In genomic region chr1:116570358-116571214, GRCh38 we compare ENCODE assay signal across 8 cellular contexts. TPM values are rescaled to one million over a fixed set of nuclear protein-coding genes. Genes with fewer than 3 reads are reported as not detected.
DNase-seq lines count a peak whose midpoint lies in the region; ATAC-seq and TF ChIP-seq lines count a peak whose summit lies in the region.

A gene with protein sequence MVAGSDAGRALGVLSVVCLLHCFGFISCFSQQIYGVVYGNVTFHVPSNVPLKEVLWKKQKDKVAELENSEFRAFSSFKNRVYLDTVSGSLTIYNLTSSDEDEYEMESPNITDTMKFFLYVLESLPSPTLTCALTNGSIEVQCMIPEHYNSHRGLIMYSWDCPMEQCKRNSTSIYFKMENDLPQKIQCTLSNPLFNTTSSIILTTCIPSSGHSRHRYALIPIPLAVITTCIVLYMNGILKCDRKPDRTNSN (minus strand): TSS chr1:116571026. CDS start chr1:116570972, 54 bp downstream.

- peak; percentile 82 for TF ChIP-seq CTCF in GM13977 (IDR thresholded peaks at IDR 0.05; ENCODE audit: extremely low read depth, insufficient read depth, missing control alignments)
- TF ChIP-seq CTCF in ascending aorta (IDR thresholded peaks at IDR 0.05), result peak; percentile 73 to 81 (median 78)

- peak; percentile 61 for ATAC-seq in HG02642 (IDR thresholded peaks at IDR 0.05; ENCODE audit: poor library complexity, unreplicated experiment)

- peaks cover 57% of the 10 kb centered on the region for H3K4me1 Mint-ChIP-seq in T-helper 2 cell treated with Interferon-gamma antibody and Interleukin-4, amounts not matched to agents 5 μg/mL and 100 μg/mL, for 36 hours (ENCODE audit: low read depth)

- H3K27ac ChIP-seq in ascending aorta, result peak within 1 kb of the TSS; percentile 99 to 100

- no peaks in the 10 kb centered on the region for H3K27me3 Mint-ChIP-seq in T-helper 2 cell treated with Interferon-gamma antibody and Interleukin-4, amounts not matched to agents 5 μg/mL and 100 μg/mL, for 36 hours (ENCODE audit: low read depth)

- in situ Hi-C loops in GM13977 (cut with MboI; ENCODE audit: low pct_unique_long_range_greater_than_20kb, low sequenced_read_pairs, unreplicated experiment), result loop anchor here (25.0 kb wide), 1 partner anchor 492 kb away; the partner anchor contains the start of gene TTF2

- DNase-seq in GM13977 (ENCODE audit: low spot score), result peak; percentile 92
- DNase-seq in NCI-H1105 (lab: John Stamatoyannopoulos, UW), result peak; percentile 83
- peak; percentile 90 for DNase-seq in T-helper 2 cell treated with Interferon-gamma antibody and Interleukin-4, amounts not matched to agents 5 μg/mL and 100 μg/mL, for 36 hours (ENCODE audit: low spot score)
- peak; percentile 55 to 95 for DNase-seq in ascending aorta (ENCODE audit: low spot score in 2 of 2)
- DNase-seq in hepatic stellate cell (ENCODE audit: low spot score), result peak; percentile 84
- peak; percentile 67 for DNase-seq in renal cortical epithelial cell (ENCODE audit: low read depth)
- DNase-seq in cerebellar nuclear complex (lab: John Stamatoyannopoulos, UW), result no peak

- peaks cover 0 to 11% of the 10 kb centered on the region in 2 donors for H3K4me1 ChIP-seq in ascending aorta

- H3K36me3 Mint-ChIP-seq in T-helper 2 cell treated with Interferon-gamma antibody and Interleukin-4, amounts not matched to agents 5 μg/mL and 100 μg/mL, for 36 hours (ENCODE audit: low read depth), result peaks cover 26% of the 10 kb centered on the region

- H3K4me3 Mint-ChIP-seq in T-helper 2 cell treated with Interferon-gamma antibody and Interleukin-4, amounts not matched to agents 5 μg/mL and 100 μg/mL, for 36 hours, result peak within 1 kb of the TSS; percentile 95

- intact Hi-C loops in ascending aorta (cut with DNase I), result loop anchor here (1.0 to 10.0 kb wide), 6 partner anchors 61 to 1988 kb away; partner anchors contain the start of genes ATP1A1, BCAS2, PTGFRN and TRIM45

- no peaks in the 10 kb centered on the region for H3K9me3 Mint-ChIP-seq in T-helper 2 cell treated with Interferon-gamma antibody and Interleukin-4, amounts not matched to agents 5 μg/mL and 100 μg/mL, for 36 hours

- H3K36me3 ChIP-seq in ascending aorta, result no peaks in the 10 kb centered on the region

- peak within 1 kb of the TSS; percentile 91 to 92 for H3K4me3 ChIP-seq in ascending aorta

- peak within 1 kb of the TSS; percentile 91 for H3K27ac Mint-ChIP-seq in T-helper 2 cell treated with Interferon-gamma antibody and Interleukin-4, amounts not matched to agents 5 μg/mL and 100 μg/mL, for 36 hours

- H3K9me3 ChIP-seq in ascending aorta, result no peaks in the 10 kb centered on the region

- H3K27me3 ChIP-seq in ascending aorta, result no peaks in the 10 kb centered on the region

RNA-seq across cellular contexts. Expression of the gene that starts here (rescaled TPM):
- 50.7 TPM for total RNA-seq in ascending aorta
- total RNA-seq in renal cortical epithelial cell, result 45.4 and 62.3 TPM in 2 replicates

Comparison
In these comparisons a context has a peak if more than half of its experiments do, and no peak if none do; other contexts are left out.
1. DNase-seq: peak in GM13977 (single experiment), NCI-H1105 (single experiment), T-helper 2 cell treated with Interferon-gamma antibody and Interleukin-4, amounts not matched to agents 5 μg/mL and 100 μg/mL, for 36 hours (single experiment), ascending aorta (2 of 2), hepatic stellate cell (single experiment) and renal cortical epithelial cell (single experiment); none in cerebellar nuclear complex (0 of 2).